ENCODE assay signal across 21 cellular contexts in genomic region chr1:55479970-55480369, GRCh38.
A peak's percentile ranks its signal among the peaks of the same experiment; 100 is the strongest.
DNase-seq lines count a peak whose midpoint lies in the region; ATAC-seq and TF ChIP-seq lines count a peak whose summit lies in the region.
"Had no signal": no experiment of that assay in that cellular context is flagged by ENCODE, and none has a peak within 500 bp of the region (broad histone marks: within the 10 kb centered on the region; RNA-seq: fewer than 3 reads in every experiment).

No MANE protein-coding gene starts in this region.

- H3K14ac ChIP-seq in trophoblast cell (ENCODE audit: low read length) = no peak overlapping the region

- no peak overlapping the region for H2AFZ ChIP-seq in trophoblast cell (ENCODE audit: insufficient read depth, low read length, poor library complexity)
- H2AFZ ChIP-seq: PC-9 had no signal

- ATAC-seq in HG02885 (IDR thresholded peaks at IDR 0.05; ENCODE audit: poor library complexity, unreplicated experiment) = no peak

- H3K4me3 ChIP-seq in Caco-2 (ENCODE audit: low read depth, low read length) (no peak overlapping the region), colonic mucosa (no peak overlapping the region), trophoblast cell (ENCODE audit: low read depth, low read length) (no peak overlapping the region)
- H3K4me3 ChIP-seq: PC-9, SK-N-MC had no signal

- no peak overlapping the region for H2BK5ac ChIP-seq in trophoblast cell (ENCODE audit: low read depth, low read length, poor library complexity)

- H4K12ac ChIP-seq in trophoblast cell (ENCODE audit: low read depth, low read length) = no peak overlapping the region

- peak overlapping the region; percentile 64 for H4K91ac ChIP-seq in trophoblast cell (ENCODE audit: low read depth, low read length)

- intact Hi-C loops in Caco-2 (cut with micrococcal nuclease; ENCODE audit: unreplicated experiment) (loop anchor here (2.0 to 5.0 kb wide), 2 partner anchors 51 to 482 kb away; no protein-coding TSS in a partner anchor), colonic mucosa (cut with DNase I) (loop anchor here (2.0 to 10.0 kb wide), 2 partner anchors 413 to 1105 kb away; no protein-coding TSS in a partner anchor)

- peaks cover 4% of the 10 kb centered on the region for H3K36me3 Mint-ChIP-seq in Caco-2 (ENCODE audit: insufficient read depth, unreplicated experiment)

- H3K27me3 ChIP-seq in Caco-2 (replicated peaks; ENCODE audit: control insufficient read depth, insufficient read depth, low read length) (no peaks in the 10 kb centered on the region), colonic mucosa (no peaks in the 10 kb centered on the region), trophoblast cell (ENCODE audit: insufficient read depth, low read length) (no peaks in the 10 kb centered on the region)
- H3K27me3 ChIP-seq: BE2C had no signal

- H2AK5ac ChIP-seq in trophoblast cell (ENCODE audit: low read length) = no peak overlapping the region

- peaks cover 25% of the 10 kb centered on the region for H3K4me1 Mint-ChIP-seq in Caco-2 (ENCODE audit: low read depth, unreplicated experiment)

- H2BK120ac ChIP-seq in trophoblast cell (ENCODE audit: insufficient read depth, low read length, poor library complexity) = peak overlapping the region; percentile 48

- no TSS peak for BruUV-seq in Caco-2 (replicated peaks; lab: Mats Ljungman, UMichigan)

- peaks cover 2% of the 10 kb centered on the region for H3K79me2 ChIP-seq in trophoblast cell (ENCODE audit: control insufficient read depth, insufficient read depth, low read length, poor library complexity)

- H3K9me3 ChIP-seq in Caco-2 (no peaks in the 10 kb centered on the region), colonic mucosa (no peaks in the 10 kb centered on the region), trophoblast cell (ENCODE audit: insufficient read depth, low read depth, low read length) (no peaks in the 10 kb centered on the region)
- H3K9me3 ChIP-seq: BE2C had no signal

- H3K27ac ChIP-seq in colonic mucosa = peak overlapping the region; percentile 41
- no peak overlapping the region for H3K27ac ChIP-seq in trophoblast cell (ENCODE audit: low read depth, low read length)
- H3K27ac ChIP-seq: PC-9, SK-N-MC had no signal

- DNase-seq in Caco-2 (no peak), NCI-H82 treated with DMSO at 0.1 percent for 48 hours (lab: John Stamatoyannopoulos, UW; ENCODE audit: unreplicated experiment) (peak; percentile 16), colonic mucosa (no peak), trophoblast cell (no peak), activated gamma-delta T cell treated with Interleukin-2 at 50 U/mL for 16 hours (no peak), LoVo (ENCODE audit: low spot score) (no peak)
- DNase-seq: BE2C, DMS79, HFFc6, KBM-7, MV-4-11, NCI-H1105 treated with DMSO at 0.1 percent for 48 hours, NCI-H2029 treated with DMSO at 0.1 percent for 48 hours, NCI-H226, NCI-H524, PC-9, RPMI8226, SHP77 treated with DMSO at 0.1 percent for 48 hours, SW 1271 had no signal

- CTCF ChIA-PET in Caco-2 (lab: Charles Lee) = no interaction called here

- peak overlapping the region; percentile 47 for H3K27ac Mint-ChIP-seq in Caco-2 (ENCODE audit: unreplicated experiment)
- H3K27ac Mint-ChIP-seq: HFFc6 had no signal

- no peak overlapping the region for H3K18ac ChIP-seq in trophoblast cell (ENCODE audit: low read length)

- no peak overlapping the region for H3K4ac ChIP-seq in trophoblast cell (ENCODE audit: low read depth, low read length)

- peaks cover 6% of the 10 kb centered on the region for H3K9me3 Mint-ChIP-seq in Caco-2 (ENCODE audit: unreplicated experiment)
- H3K9me3 Mint-ChIP-seq: HFFc6 had no signal

- TF ChIP-seq CTCF in Caco-2 (IDR thresholded peaks at IDR 0.05; ENCODE audit: insufficient read depth in 1 of 2, low read depth in 1 of 2, low read length in 1 of 2, severe bottlenecking in 1 of 2, unreplicated experiment in 1 of 2) = no peak
- TF ChIP-seq CTCF in colonic mucosa (IDR thresholded peaks at IDR 0.05) = no peak

- H3K79me1 ChIP-seq in trophoblast cell (ENCODE audit: low read length) = peaks cover 10% of the 10 kb centered on the region

- no peak overlapping the region for H4K8ac ChIP-seq in trophoblast cell (ENCODE audit: low read depth, low read length)

- no peak overlapping the region for H3K4me3 Mint-ChIP-seq in Caco-2 (ENCODE audit: unreplicated experiment)
- H3K4me3 Mint-ChIP-seq: HFFc6 had no signal

- H3K4me2 ChIP-seq in trophoblast cell (ENCODE audit: low read length) = no peak overlapping the region
- H3K4me2 ChIP-seq: PC-9 had no signal

- H3K4me1 ChIP-seq in Caco-2 (peaks cover 15% of the 10 kb centered on the region), colonic mucosa (peaks cover 3% of the 10 kb centered on the region), trophoblast cell (ENCODE audit: control insufficient read depth in 1 of 2, insufficient read depth in 2 of 2, low read length in 2 of 2) (peaks cover 0 to 5% of the 10 kb centered on the region in 2 experiments)
- H3K4me1 ChIP-seq: BE2C had no signal

- H2BK12ac ChIP-seq in trophoblast cell (ENCODE audit: low read length) = no peak overlapping the region

- H3K23ac ChIP-seq in trophoblast cell (ENCODE audit: low read length) = no peak overlapping the region

- H3K36me3 ChIP-seq in Caco-2 (ENCODE audit: control insufficient read depth, insufficient read depth, low read length) = no peaks in the 10 kb centered on the region
- no peaks in the 10 kb centered on the region for H3K36me3 ChIP-seq in colonic mucosa
- H3K36me3 ChIP-seq in trophoblast cell (ENCODE audit: control insufficient read depth in 1 of 2, insufficient read depth in 2 of 2, low read length in 2 of 2) = no peaks in the 10 kb centered on the region
- H3K36me3 ChIP-seq: BE2C had no signal

- H3K9ac ChIP-seq in colonic mucosa (ENCODE audit: low read depth in 2 of 2, low read length in 2 of 2) = no peak overlapping the region
- H3K9ac ChIP-seq in trophoblast cell (ENCODE audit: low read length) = no peak overlapping the region

- POLR2A ChIA-PET in Caco-2 (lab: Charles Lee) = interaction anchor here (0.9 kb wide), 1 partner anchor 51 kb away, joined by 3 read pairs; no protein-coding TSS in a partner anchor

- H3K27me3 Mint-ChIP-seq in Caco-2 (ENCODE audit: insufficient read depth, unreplicated experiment) = no peaks in the 10 kb centered on the region
